ENCODE assay signal across 8 cellular contexts in the genomic region with DNA sequence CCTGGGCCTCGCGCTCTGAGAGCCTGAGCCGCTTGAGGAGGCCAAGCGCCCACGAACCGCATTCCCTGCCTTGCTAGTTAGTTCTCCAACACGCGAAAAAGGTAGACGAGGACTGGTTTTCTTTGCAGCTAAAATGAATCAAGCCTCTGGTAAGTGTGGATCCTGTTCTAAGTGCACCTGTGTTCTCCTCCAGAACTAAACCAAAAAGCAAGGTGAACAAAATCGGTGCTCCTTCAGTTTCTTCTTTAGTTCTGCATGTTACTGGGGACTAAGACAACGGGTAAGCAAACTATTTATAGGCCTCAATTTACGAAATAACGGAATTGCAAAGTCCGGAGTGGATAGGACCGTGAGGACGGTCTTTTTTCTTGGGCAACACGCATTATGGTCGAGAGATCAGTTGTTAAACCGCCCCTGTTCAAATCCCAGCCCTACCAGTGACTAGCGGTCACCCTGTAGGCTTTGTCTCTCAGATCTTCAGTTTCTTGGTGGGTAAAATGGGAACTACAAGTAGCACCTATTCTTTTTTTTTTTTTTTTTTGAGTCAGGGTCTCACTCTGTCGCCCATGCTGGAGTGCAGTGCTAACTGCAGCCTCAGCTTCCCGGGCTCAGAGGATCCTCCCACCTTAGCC. TPM values are rescaled to one million over a fixed set of nuclear protein-coding genes. Genes with fewer than 3 reads are reported as not detected.
DNase-seq lines count a peak whose midpoint lies in the region; ATAC-seq, FAIRE-seq and TF ChIP-seq lines count a peak whose summit lies in the region.

No MANE protein-coding gene starts in this region.

- H3K4me3 Mint-ChIP-seq in GM23338 = peak overlapping the region; percentile 94

- H2AFZ ChIP-seq in GM23338 = peak overlapping the region; percentile 77

- no peak for FAIRE-seq in small intestine (lab: Jason Lieb, UNC)

- no peaks in the 10 kb centered on the region for H3K9me2 ChIP-seq in GM23338 (ENCODE audit: insufficient read depth)

- no peak for DNase-seq in A673 (ENCODE audit: low spot score)
- DNase-seq in GM23338 (ENCODE audit: low spot score) = peak; percentile 76
- peak in 1 of 3 donors; percentile 12 for DNase-seq in right cardiac atrium
- no peak for DNase-seq in small intestine
- DNase-seq in NCI-H1930 (lab: John Stamatoyannopoulos, UW) = no peak

- H3K4me1 Mint-ChIP-seq in GM23338 = peaks cover 29% of the 10 kb centered on the region

- peaks cover 23% of the 10 kb centered on the region for H3K4me1 ChIP-seq in A673 (ENCODE audit: insufficient read depth, low read length, poor library complexity, severe bottlenecking)
- H3K4me1 ChIP-seq in GM23338 (ENCODE audit: insufficient read depth) = peaks cover 34% of the 10 kb centered on the region
- H3K4me1 ChIP-seq in right cardiac atrium (ENCODE audit: control insufficient read depth, insufficient read depth, low read length) = peaks cover 8% of the 10 kb centered on the region
- peaks cover 5 to 10% of the 10 kb centered on the region in 2 donors for H3K4me1 ChIP-seq in small intestine (ENCODE audit: control insufficient read depth in 2 of 2, insufficient read depth in 1 of 2, low read depth in 1 of 2, low read length in 1 of 2)

- CTCF ChIA-PET in A673 (lab: Charles Lee) = no interaction called here

- peak overlapping the region; percentile 99 for H3K4me2 ChIP-seq in GM23338

- H3K4me3 ChIP-seq in A673 (ENCODE audit: low read depth, low read length, poor library complexity, severe bottlenecking) (peak overlapping the region; percentile 86), GM23338 (peak overlapping the region; percentile 93), WI38 (ENCODE audit: low read depth, low read length) (peak overlapping the region; percentile 88), right cardiac atrium (ENCODE audit: low read length) (peak overlapping the region; percentile 83), small intestine (ENCODE audit: low read depth in 1 of 2, low read length in 2 of 2) (peak overlapping the region; percentile 53 to 68)

- no peak for TF ChIP-seq CTCF in A673 (conservative IDR thresholded peaks at IDR 0.05; ENCODE audit: low read depth, low read length)
- 0 out of 4 replicates have a peak, but pooled peaks of 1 of the 2 experiments have one; percentile 14 for TF ChIP-seq CTCF in GM23338 (conservative IDR thresholded peaks at IDR 0.05; ENCODE audit: low read depth in 2 of 2)
- no peak for TF ChIP-seq CTCF in WI38 (IDR thresholded peaks at IDR 0.05; ENCODE audit: low read depth, low read length)

- peaks cover 32% of the 10 kb centered on the region for H4K20me1 ChIP-seq in GM23338 (replicated peaks; ENCODE audit: insufficient read depth)

- BruUV-seq in A673 (replicated peaks; lab: Mats Ljungman, UMichigan) = TSS peak; percentile 67

- 3% methylated on average over 22 of the region's 22 CpGs for WGBS in right cardiac atrium
- 2 to 3% (median 2%) methylated on average over 22 of the region's 22 CpGs for WGBS in small intestine, 3 donors

- peaks cover 20% of the 10 kb centered on the region for H3K36me3 Mint-ChIP-seq in GM23338 (ENCODE audit: low read depth)

- intact Hi-C loops in A673 (cut with micrococcal nuclease; ENCODE audit: unreplicated experiment) (loop anchor here (5.0 kb wide), 1 partner anchor 159 kb away; no protein-coding TSS in a partner anchor), right cardiac atrium (cut with DNase I) (loop anchor here in 1 of 4 donors (10.0 kb wide), 1 partner anchor 157 kb away; no protein-coding TSS in a partner anchor)

- H3K9me3 Mint-ChIP-seq in GM23338 = no peaks in the 10 kb centered on the region; the same call in 1 of the 3 replicates

- H3K27ac ChIP-seq in A673 (ENCODE audit: low read depth, low read length, poor library complexity, severe bottlenecking) = peak overlapping the region; percentile 80
- peak overlapping the region; percentile 84; the same call in 1 of the 2 replicates for H3K27ac ChIP-seq in GM23338 (ENCODE audit: low read depth)
- H3K27ac ChIP-seq in right cardiac atrium (ENCODE audit: low read length) = peak overlapping the region; percentile 95
- H3K27ac ChIP-seq in small intestine (ENCODE audit: low read depth in 1 of 2, low read length in 1 of 2) = peak overlapping the region; percentile 84 to 98

- H3K27me3 ChIP-seq in A673 (replicated peaks; ENCODE audit: insufficient read depth, low read depth, low read length, poor library complexity) = no peaks in the 10 kb centered on the region
- no peaks in the 10 kb centered on the region for H3K27me3 ChIP-seq in GM23338 (ENCODE audit: insufficient read depth)
- no peaks in the 10 kb centered on the region for H3K27me3 ChIP-seq in right cardiac atrium (ENCODE audit: control insufficient read depth, insufficient read depth)
- H3K27me3 ChIP-seq in small intestine (ENCODE audit: control insufficient read depth in 2 of 2, insufficient read depth in 2 of 2, low read length in 2 of 2) = no peaks in the 10 kb centered on the region

- peaks cover 47% of the 10 kb centered on the region for H3K79me2 ChIP-seq in GM23338 (replicated peaks; ENCODE audit: insufficient read depth)

- POLR2A ChIA-PET in A673 (lab: Charles Lee; ENCODE audit: low non-redundant PET) = interaction anchor here (0.5 kb wide), 1 partner anchor 13 kb away, joined by 13 read pairs; no protein-coding TSS in a partner anchor

- H3K27me3 Mint-ChIP-seq in GM23338 (ENCODE audit: insufficient read depth, low read depth, poor library complexity) = peaks cover 23% of the 10 kb centered on the region

- H3K36me3 ChIP-seq in A673 (ENCODE audit: insufficient read depth, low read length, poor library complexity, severe bottlenecking) (no peaks in the 10 kb centered on the region), GM23338 (ENCODE audit: insufficient read depth) (no peaks in the 10 kb centered on the region; the same call in 1 of the 2 replicates), small intestine (ENCODE audit: control insufficient read depth in 2 of 2, insufficient read depth in 2 of 2, low read length in 2 of 2) (no peaks in the 10 kb centered on the region)

- H3K27ac Mint-ChIP-seq in GM23338 = peak overlapping the region; percentile 95

- peaks cover 7% of the 10 kb centered on the region; the same call in 1 of the 2 replicates for H3F3A ChIP-seq in GM23338 (replicated peaks; ENCODE audit: low read depth)

- ATAC-seq in GM23338 = peak; percentile 10
- ATAC-seq in right cardiac atrium = no peak
- ATAC-seq in HG02623 (IDR thresholded peaks at IDR 0.05; ENCODE audit: unreplicated experiment) = no peak
- no peak for ATAC-seq in HG03135 (IDR thresholded peaks at IDR 0.05; ENCODE audit: unreplicated experiment)

- no peaks in the 10 kb centered on the region for H3K9me3 ChIP-seq in A673 (ENCODE audit: low read depth, low read length, poor library complexity, severe bottlenecking)
- no peaks in the 10 kb centered on the region for H3K9me3 ChIP-seq in right cardiac atrium (ENCODE audit: control insufficient read depth, low read length)
- no peaks in the 10 kb centered on the region for H3K9me3 ChIP-seq in small intestine (ENCODE audit: control insufficient read depth, low read depth)

TF ChIP-seq in GM23338, 12 proteins besides CTCF, POLR2A, EP300 and RAD21:
- no peak for TF ChIP-seq POLR2AphosphoS5 (IDR thresholded peaks at IDR 0.05; ENCODE audit: low read depth)
- no peak for TF ChIP-seq EZH2 (IDR thresholded peaks at IDR 0.05; ENCODE audit: low read depth, unreplicated experiment)
- TF ChIP-seq ZNF331 (CRISPR knock-in tag; IDR thresholded peaks at IDR 0.05; ENCODE audit: low read depth) = no peak
- TF ChIP-seq, protein P1, sequence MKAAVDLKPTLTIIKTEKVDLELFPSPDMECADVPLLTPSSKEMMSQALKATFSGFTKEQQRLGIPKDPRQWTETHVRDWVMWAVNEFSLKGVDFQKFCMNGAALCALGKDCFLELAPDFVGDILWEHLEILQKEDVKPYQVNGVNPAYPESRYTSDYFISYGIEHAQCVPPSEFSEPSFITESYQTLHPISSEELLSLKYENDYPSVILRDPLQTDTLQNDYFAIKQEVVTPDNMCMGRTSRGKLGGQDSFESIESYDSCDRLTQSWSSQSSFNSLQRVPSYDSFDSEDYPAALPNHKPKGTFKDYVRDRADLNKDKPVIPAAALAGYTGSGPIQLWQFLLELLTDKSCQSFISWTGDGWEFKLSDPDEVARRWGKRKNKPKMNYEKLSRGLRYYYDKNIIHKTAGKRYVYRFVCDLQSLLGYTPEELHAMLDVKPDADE (IDR thresholded peaks at IDR 0.05) = no peak

RNA-seq across cellular contexts. Expression of a gene that starts 1.0 kb away (rescaled TPM):
- total RNA-seq in A673 (2021) = 217 and 248 TPM in 2 replicates
- total RNA-seq in GM23338 (2014; rRNA removed; shearing (Covaris generic)) = 114 and 159 TPM in 2 replicates
- polyA plus RNA-seq in GM23338 (2016; fragmentation: Nextera tagmentation; extraction: Ambion mirVana) = 130 and 140 TPM in 2 replicates
- 10 to 100 TPM; 92.6 to 98.9 (median 96.9) TPM for total RNA-seq in right cardiac atrium
- 75.3 TPM for polyA plus RNA-seq in right cardiac atrium
- polyA plus RNA-seq in small intestine = 10 to 100 TPM; 48.4 to 72.1 (median 59.0) TPM

RNA-seq across cellular contexts. Expression of a gene that starts 16.8 kb away (rescaled TPM):
- total RNA-seq in A673 (2021) = 100 and 113 TPM in 2 replicates
- 267 and 326 TPM in 2 replicates for total RNA-seq in GM23338 (2014; rRNA removed; shearing (Covaris generic))
- polyA plus RNA-seq in GM23338 (2016; fragmentation: Nextera tagmentation; extraction: Ambion mirVana) = 69.4 and 77.1 TPM in 2 replicates
- 100 to 1,000 TPM in 1 of 4 donors, 10 to 100 TPM in 3; 81.9 to 101 (median 88.6) TPM for total RNA-seq in right cardiac atrium
- polyA plus RNA-seq in right cardiac atrium = 96.7 TPM
- 100 to 1,000 TPM in 2 of 3 donors, 10 to 100 TPM in 1; 89.1 to 245 (median 222) TPM for polyA plus RNA-seq in small intestine
